ENCODE assay signal across 2 cellular contexts in the genomic region with DNA sequence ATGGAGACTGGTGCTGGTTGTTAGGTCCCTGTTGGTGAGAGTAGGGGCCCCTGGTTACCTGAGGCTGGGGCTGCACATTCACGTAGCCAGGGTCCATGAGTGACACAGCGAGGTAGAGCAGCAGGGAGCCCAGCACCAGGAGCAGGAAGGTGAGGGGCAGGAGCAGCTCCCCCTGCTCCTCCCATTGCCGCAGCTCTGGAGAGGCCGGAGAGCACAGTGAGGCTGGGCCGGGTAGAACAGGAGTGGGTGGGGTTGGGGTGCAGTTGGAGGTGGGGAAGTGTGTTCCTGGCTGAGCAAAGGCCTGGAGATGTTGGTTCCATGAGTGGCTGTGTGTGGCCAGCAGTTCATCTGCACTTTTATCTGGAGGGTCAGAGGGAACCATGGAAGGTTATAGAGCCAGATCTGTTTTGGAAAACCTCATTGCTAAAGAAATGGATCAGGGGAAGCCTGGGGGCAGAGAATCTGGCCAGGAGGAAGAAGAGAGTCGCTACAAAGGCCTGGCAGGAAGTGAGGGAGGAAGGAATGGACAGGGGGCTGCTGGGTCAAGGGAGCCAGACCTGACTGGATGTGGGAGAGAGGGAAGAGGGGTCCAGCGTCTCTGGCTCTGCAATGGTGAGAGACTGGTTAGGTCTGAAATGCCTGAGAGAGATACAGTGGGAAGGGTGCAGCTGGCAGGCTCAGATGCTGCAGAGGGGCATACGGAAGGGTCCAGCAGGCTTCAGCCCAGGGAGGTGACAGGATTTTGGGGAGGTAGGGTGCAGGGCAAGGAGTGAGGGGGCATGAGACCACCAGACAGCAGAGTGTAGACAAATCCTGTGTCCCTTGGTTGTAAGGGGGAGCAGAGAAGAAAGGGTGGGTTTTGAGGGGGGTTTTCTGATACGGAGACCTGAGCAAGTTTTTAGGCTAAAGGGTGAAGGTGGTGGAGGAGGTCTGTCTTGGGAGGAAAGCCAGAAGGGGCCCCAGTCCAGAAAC.
TF ChIP-seq lines count a peak whose summit lies in the region.

No MANE protein-coding gene starts in this region.

TF ChIP-seq in SK-N-SH, 30 proteins besides CTCF, POLR2A, EP300 and RAD21 (continued from another document):
- no peak for TF ChIP-seq REST (IDR thresholded peaks at IDR 0.05; ENCODE audit: low read depth, low read length)
- TF ChIP-seq MAX (IDR thresholded peaks at IDR 0.05; ENCODE audit: low read depth): no peak

TF ChIP-seq in SK-N-SH treated with all-trans-retinoic acid at 6 μM for 48 hours, 23 proteins besides CTCF, POLR2A, EP300 and RAD21 (continued from another document):
- TF ChIP-seq, protein P1, sequence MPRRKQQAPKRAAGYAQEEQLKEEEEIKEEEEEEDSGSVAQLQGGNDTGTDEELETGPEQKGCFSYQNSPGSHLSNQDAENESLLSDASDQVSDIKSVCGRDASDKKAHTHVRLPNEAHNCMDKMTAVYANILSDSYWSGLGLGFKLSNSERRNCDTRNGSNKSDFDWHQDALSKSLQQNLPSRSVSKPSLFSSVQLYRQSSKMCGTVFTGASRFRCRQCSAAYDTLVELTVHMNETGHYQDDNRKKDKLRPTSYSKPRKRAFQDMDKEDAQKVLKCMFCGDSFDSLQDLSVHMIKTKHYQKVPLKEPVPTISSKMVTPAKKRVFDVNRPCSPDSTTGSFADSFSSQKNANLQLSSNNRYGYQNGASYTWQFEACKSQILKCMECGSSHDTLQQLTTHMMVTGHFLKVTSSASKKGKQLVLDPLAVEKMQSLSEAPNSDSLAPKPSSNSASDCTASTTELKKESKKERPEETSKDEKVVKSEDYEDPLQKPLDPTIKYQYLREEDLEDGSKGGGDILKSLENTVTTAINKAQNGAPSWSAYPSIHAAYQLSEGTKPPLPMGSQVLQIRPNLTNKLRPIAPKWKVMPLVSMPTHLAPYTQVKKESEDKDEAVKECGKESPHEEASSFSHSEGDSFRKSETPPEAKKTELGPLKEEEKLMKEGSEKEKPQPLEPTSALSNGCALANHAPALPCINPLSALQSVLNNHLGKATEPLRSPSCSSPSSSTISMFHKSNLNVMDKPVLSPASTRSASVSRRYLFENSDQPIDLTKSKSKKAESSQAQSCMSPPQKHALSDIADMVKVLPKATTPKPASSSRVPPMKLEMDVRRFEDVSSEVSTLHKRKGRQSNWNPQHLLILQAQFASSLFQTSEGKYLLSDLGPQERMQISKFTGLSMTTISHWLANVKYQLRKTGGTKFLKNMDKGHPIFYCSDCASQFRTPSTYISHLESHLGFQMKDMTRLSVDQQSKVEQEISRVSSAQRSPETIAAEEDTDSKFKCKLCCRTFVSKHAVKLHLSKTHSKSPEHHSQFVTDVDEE (CRISPR knock-in tag; IDR thresholded peaks at IDR 0.05): no peak
- TF ChIP-seq SNAI2 (CRISPR knock-in tag; IDR thresholded peaks at IDR 0.05) (no peak), TOX (CRISPR knock-in tag; IDR thresholded peaks at IDR 0.05; ENCODE audit: borderline replicate concordance) (no peak), ZFP3 (CRISPR knock-in tag; IDR thresholded peaks at IDR 0.05) (no peak), BACH2 (CRISPR knock-in tag; IDR thresholded peaks at IDR 0.05; ENCODE audit: borderline replicate concordance) (no peak), ZNF565 (CRISPR knock-in tag; conservative IDR thresholded peaks at IDR 0.05; ENCODE audit: low read depth) (no peak), CSRNP3 (CRISPR knock-in tag; IDR thresholded peaks at IDR 0.05) (no peak), TCF4 (CRISPR knock-in tag; IDR thresholded peaks at IDR 0.05; ENCODE audit: borderline replicate concordance) (no peak), CSDC2 (CRISPR knock-in tag; IDR thresholded peaks at IDR 0.05) (no peak), PPARA (CRISPR knock-in tag; IDR thresholded peaks at IDR 0.05; ENCODE audit: borderline replicate concordance) (no peak), CREB5 (CRISPR knock-in tag; IDR thresholded peaks at IDR 0.05; ENCODE audit: low read depth) (no peak), RARB (CRISPR knock-in tag; IDR thresholded peaks at IDR 0.05) (no peak), GLIS3 (CRISPR knock-in tag; IDR thresholded peaks at IDR 0.05) (no peak), ZNF70 (CRISPR knock-in tag; IDR thresholded peaks at IDR 0.05) (no peak), POU6F1 (CRISPR knock-in tag; IDR thresholded peaks at IDR 0.05; ENCODE audit: borderline replicate concordance, low read depth) (no peak), ISL1 (CRISPR knock-in tag; IDR thresholded peaks at IDR 0.05) (no peak), ZC3H10 (CRISPR knock-in tag; IDR thresholded peaks at IDR 0.05) (no peak), ZFP30 (CRISPR knock-in tag; IDR thresholded peaks at IDR 0.05) (no peak), ARNTL (CRISPR knock-in tag; IDR thresholded peaks at IDR 0.05; ENCODE audit: borderline replicate concordance, low read depth) (no peak)
